Comparison of ENCODE assay signal across 16 cellular contexts in genomic region chr14:92185559-92185958, GRCh38.
"Had no signal": no experiment of that assay in that cellular context is flagged by ENCODE, and none has a peak within 500 bp of the region (broad histone marks: within the 10 kb centered on the region; RNA-seq: fewer than 3 reads in every experiment).

No MANE protein-coding gene starts in this region.

- DNase-seq: cerebellar nuclear complex; dermis blood vessel endothelial cell; endodermal cell; erythroblast; gastrocnemius medialis; head of caudate nucleus; kidney glomerular epithelial cell; mesendoderm; naive B cell; sigmoid colon; small intestine; stimulated activated CD4-positive, alpha-beta T cell treated with anti-CD3 and anti-CD28 coated beads, Interleukin-12 subunit alpha, Interleukin-12 subunit beta, amount 100 ng/mL, for 4 hours; stimulated activated naive CD4-positive, alpha-beta T cell treated with Interleukin-2 at 50 U/mL for 16 hours; thyroid gland had no signal

- H3K4me2 ChIP-seq: hepatocyte had no signal

- ATAC-seq: gastrocnemius medialis had no signal

- H3K27me3 ChIP-seq: gastrocnemius medialis, hepatocyte, sigmoid colon, suprapubic skin, thyroid gland had no signal

- H3K4me1 ChIP-seq: gastrocnemius medialis, sigmoid colon, suprapubic skin, thyroid gland had no signal

- H3K9me3 ChIP-seq: gastrocnemius medialis, sigmoid colon, suprapubic skin, thyroid gland had no signal

- H3K4me3 ChIP-seq: gastrocnemius medialis, hepatocyte, sigmoid colon, suprapubic skin, thyroid gland had no signal

- H3K79me2 ChIP-seq: hepatocyte had no signal

- H2AFZ ChIP-seq: hepatocyte had no signal

- H3K27ac ChIP-seq: gastrocnemius medialis, hepatocyte, sigmoid colon, suprapubic skin, thyroid gland had no signal

- H3K36me3 ChIP-seq: gastrocnemius medialis, sigmoid colon, suprapubic skin, thyroid gland had no signal
